8 cellular contexts compared by ENCODE assay signal in the genomic region with DNA sequence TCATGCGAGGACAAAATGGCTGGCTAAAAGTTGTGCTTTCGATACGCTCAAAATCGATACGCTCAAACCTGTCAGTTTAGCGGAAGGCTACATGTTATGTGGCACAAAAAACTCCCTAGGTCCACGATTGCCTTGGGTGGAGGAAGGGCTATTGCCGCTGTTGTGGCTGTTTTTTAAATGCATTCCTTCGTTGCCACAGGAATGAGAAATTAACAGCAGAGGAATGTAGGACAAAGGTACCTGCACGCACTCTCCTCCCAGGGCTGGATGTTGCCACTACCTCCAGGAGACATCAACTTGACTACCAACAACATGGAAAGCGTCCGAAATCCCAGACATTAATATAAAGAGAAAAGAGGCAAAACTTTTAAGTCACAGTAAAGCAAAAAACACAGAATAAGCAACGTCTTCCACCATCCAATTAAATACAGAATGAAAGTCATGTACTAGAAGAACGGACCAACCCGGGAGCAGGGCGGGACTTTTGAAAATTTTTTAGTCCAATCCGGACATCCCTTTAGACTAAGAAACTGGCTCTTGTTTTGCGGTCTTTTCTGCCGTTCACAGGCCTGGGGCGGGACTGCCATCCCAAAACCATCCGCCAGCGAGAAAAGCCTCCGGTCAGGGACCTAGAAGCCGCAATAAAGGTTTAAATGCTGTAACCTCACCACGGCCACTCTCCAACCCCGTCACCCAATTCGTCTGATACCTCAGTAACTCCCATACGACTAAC. TPM values are rescaled to one million over a fixed set of nuclear protein-coding genes. Genes with fewer than 3 reads are reported as not detected.
DNase-seq lines count a peak whose midpoint lies in the region; ATAC-seq and TF ChIP-seq lines count a peak whose summit lies in the region.

No MANE protein-coding gene starts in this region.

- peak; percentile 5 to 13 for TF ChIP-seq CTCF in fibroblast of lung (conservative IDR thresholded peaks at IDR 0.05 in 1 of 2, IDR thresholded peaks at IDR 0.05 in 1 of 2; ENCODE audit: low read depth in 1 of 2, low read length in 2 of 2)

- peaks cover 0 to 2% (median 0%) of the 10 kb centered on the region in 9 donors for H3K9me3 Mint-ChIP-seq in naive thymus-derived CD8-positive, alpha-beta T cell
- no peaks in the 10 kb centered on the region for H3K9me3 Mint-ChIP-seq in stimulated activated naive CD8-positive, alpha-beta T cell treated with anti-CD3 and anti-CD28 coated beads, Interleukin-15, Interleukin-2, amounts not matched to agents 100 ng/mL and 50 ng/mL, for 24 hours

- peak; percentile 87 for DNase-seq in DMS53 treated with DMSO at 0.1 percent for 48 hours (lab: John Stamatoyannopoulos, UW; ENCODE audit: unreplicated experiment)
- peak; percentile 97 for DNase-seq in KBM-7
- peak; percentile 64 to 65 for DNase-seq in activated T-helper 1 cell treated with anti-CD3 and anti-CD28 coated beads, Interleukin-2, amount 50 U/mL, for 16 hours (ENCODE audit: low read depth in 1 of 2, low spot score in 1 of 2)
- DNase-seq in fibroblast of lung (ENCODE audit: low read depth in 2 of 2) = peak; percentile 96 to 98
- DNase-seq in naive thymus-derived CD8-positive, alpha-beta T cell = peak; percentile 63 to 95 (median 87)

- peak overlapping the region; percentile 93 to 99 (median 96) for H3K4me3 Mint-ChIP-seq in naive thymus-derived CD8-positive, alpha-beta T cell
- H3K4me3 Mint-ChIP-seq in stimulated activated naive CD8-positive, alpha-beta T cell treated with anti-CD3 and anti-CD28 coated beads, Interleukin-15, Interleukin-2, amounts not matched to agents 100 ng/mL and 50 ng/mL, for 24 hours = peak overlapping the region; percentile 90

- peak; percentile 50 for ATAC-seq in GM21717 (IDR thresholded peaks at IDR 0.05; ENCODE audit: unreplicated experiment)
- ATAC-seq in naive thymus-derived CD8-positive, alpha-beta T cell = peak; percentile 65 to 70

- in situ Hi-C loops in KBM-7 (cut with MboI; ENCODE audit: low pct_unique_long_range_greater_than_20kb, low sequenced_read_pairs) = no loop called here

- no peaks in the 10 kb centered on the region for H3K36me3 ChIP-seq in fibroblast of lung (ENCODE audit: control insufficient read depth, insufficient read depth, low read length)

- H3K4me3 ChIP-seq in fibroblast of lung (replicated peaks in 1 of 4; ENCODE audit: control extremely low read depth in 1 of 4, insufficient read depth in 1 of 4, low read depth in 3 of 4, low read length in 4 of 4) = peak overlapping the region; percentile 47 to 80 (median 66)

- peaks cover 3% of the 10 kb centered on the region for H3K4me1 ChIP-seq in fibroblast of lung (ENCODE audit: control insufficient read depth, extremely low read depth, insufficient read depth, low read length)

- no peaks in the 10 kb centered on the region for H3K36me3 Mint-ChIP-seq in naive thymus-derived CD8-positive, alpha-beta T cell
- H3K36me3 Mint-ChIP-seq in stimulated activated naive CD8-positive, alpha-beta T cell treated with anti-CD3 and anti-CD28 coated beads, Interleukin-15, Interleukin-2, amounts not matched to agents 100 ng/mL and 50 ng/mL, for 24 hours (ENCODE audit: low read depth) = no peaks in the 10 kb centered on the region

- H3K27me3 Mint-ChIP-seq in naive thymus-derived CD8-positive, alpha-beta T cell = no peaks in the 10 kb centered on the region
- no peaks in the 10 kb centered on the region for H3K27me3 Mint-ChIP-seq in stimulated activated naive CD8-positive, alpha-beta T cell treated with anti-CD3 and anti-CD28 coated beads, Interleukin-15, Interleukin-2, amounts not matched to agents 100 ng/mL and 50 ng/mL, for 24 hours

- H3K79me2 ChIP-seq in fibroblast of lung (ENCODE audit: control insufficient read depth, insufficient read depth, low read length) = no peaks in the 10 kb centered on the region

- H4K20me1 ChIP-seq in fibroblast of lung (ENCODE audit: control insufficient read depth, extremely low read depth, insufficient read depth, low read length) = no peaks in the 10 kb centered on the region

- POLR2A ChIA-PET in naive thymus-derived CD8-positive, alpha-beta T cell (lab: Charles Lee) = interaction anchor here (0.6 to 16.2 kb wide), 30 partner anchors 10 to 1838 kb away, joined by 3 to 748 read pairs (median 5); partner anchors contain the start of gene HFE

- H3K9me3 ChIP-seq in fibroblast of lung (ENCODE audit: control insufficient read depth, insufficient read depth, low read depth, low read length) = no peaks in the 10 kb centered on the region

- peak overlapping the region; percentile 72 for H3K9ac ChIP-seq in fibroblast of lung (ENCODE audit: insufficient read depth, low read length)

- H3K27ac ChIP-seq in fibroblast of lung (ENCODE audit: insufficient read depth, low read length) = peak overlapping the region; percentile 81

- peak overlapping the region; percentile 60 for H3K4me2 ChIP-seq in fibroblast of lung (ENCODE audit: extremely low read depth, insufficient read depth, low read length)

- no peak overlapping the region for H2AFZ ChIP-seq in fibroblast of lung (ENCODE audit: low read length)

- peak overlapping the region; percentile 93 to 99 (median 99) for H3K27ac Mint-ChIP-seq in naive thymus-derived CD8-positive, alpha-beta T cell
- peak overlapping the region; percentile 99 for H3K27ac Mint-ChIP-seq in stimulated activated naive CD8-positive, alpha-beta T cell treated with anti-CD3 and anti-CD28 coated beads, Interleukin-15, Interleukin-2, amounts not matched to agents 100 ng/mL and 50 ng/mL, for 24 hours

- H3K4me1 Mint-ChIP-seq in naive thymus-derived CD8-positive, alpha-beta T cell = peaks cover 9 to 34% (median 21%) of the 10 kb centered on the region in 4 donors
- peaks cover 42% of the 10 kb centered on the region for H3K4me1 Mint-ChIP-seq in stimulated activated naive CD8-positive, alpha-beta T cell treated with anti-CD3 and anti-CD28 coated beads, Interleukin-15, Interleukin-2, amounts not matched to agents 100 ng/mL and 50 ng/mL, for 24 hours (ENCODE audit: low read depth)

- no peaks in the 10 kb centered on the region for H3K27me3 ChIP-seq in fibroblast of lung (ENCODE audit: control insufficient read depth, insufficient read depth, low read length)

TF ChIP-seq in PFSK-1, 5 proteins besides CTCF, POLR2A, EP300 and RAD21:
- peak; percentile 51; the same call in 1 of the 2 replicates for TF ChIP-seq TAF1 (IDR thresholded peaks at IDR 0.05; ENCODE audit: borderline replicate concordance, insufficient read depth, low read length)
- TF ChIP-seq FOXP2 (optimal IDR thresholded peaks at IDR 0.05; ENCODE audit: borderline replicate concordance, extremely low read depth, extremely low read length, insufficient read depth) = no peak
- TF ChIP-seq SIN3A (IDR thresholded peaks at IDR 0.05; ENCODE audit: borderline replicate concordance, insufficient read depth, low read length) = peak; percentile 92; the same call in 1 of the 2 replicates
- TF ChIP-seq, protein P1, sequence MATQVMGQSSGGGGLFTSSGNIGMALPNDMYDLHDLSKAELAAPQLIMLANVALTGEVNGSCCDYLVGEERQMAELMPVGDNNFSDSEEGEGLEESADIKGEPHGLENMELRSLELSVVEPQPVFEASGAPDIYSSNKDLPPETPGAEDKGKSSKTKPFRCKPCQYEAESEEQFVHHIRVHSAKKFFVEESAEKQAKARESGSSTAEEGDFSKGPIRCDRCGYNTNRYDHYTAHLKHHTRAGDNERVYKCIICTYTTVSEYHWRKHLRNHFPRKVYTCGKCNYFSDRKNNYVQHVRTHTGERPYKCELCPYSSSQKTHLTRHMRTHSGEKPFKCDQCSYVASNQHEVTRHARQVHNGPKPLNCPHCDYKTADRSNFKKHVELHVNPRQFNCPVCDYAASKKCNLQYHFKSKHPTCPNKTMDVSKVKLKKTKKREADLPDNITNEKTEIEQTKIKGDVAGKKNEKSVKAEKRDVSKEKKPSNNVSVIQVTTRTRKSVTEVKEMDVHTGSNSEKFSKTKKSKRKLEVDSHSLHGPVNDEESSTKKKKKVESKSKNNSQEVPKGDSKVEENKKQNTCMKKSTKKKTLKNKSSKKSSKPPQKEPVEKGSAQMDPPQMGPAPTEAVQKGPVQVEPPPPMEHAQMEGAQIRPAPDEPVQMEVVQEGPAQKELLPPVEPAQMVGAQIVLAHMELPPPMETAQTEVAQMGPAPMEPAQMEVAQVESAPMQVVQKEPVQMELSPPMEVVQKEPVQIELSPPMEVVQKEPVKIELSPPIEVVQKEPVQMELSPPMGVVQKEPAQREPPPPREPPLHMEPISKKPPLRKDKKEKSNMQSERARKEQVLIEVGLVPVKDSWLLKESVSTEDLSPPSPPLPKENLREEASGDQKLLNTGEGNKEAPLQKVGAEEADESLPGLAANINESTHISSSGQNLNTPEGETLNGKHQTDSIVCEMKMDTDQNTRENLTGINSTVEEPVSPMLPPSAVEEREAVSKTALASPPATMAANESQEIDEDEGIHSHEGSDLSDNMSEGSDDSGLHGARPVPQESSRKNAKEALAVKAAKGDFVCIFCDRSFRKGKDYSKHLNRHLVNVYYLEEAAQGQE (IDR thresholded peaks at IDR 0.05; ENCODE audit: insufficient read depth in 1 of 2, low read depth in 2 of 2, low read length in 2 of 2) = peak in 1 of 2 experiments; percentile 8; a peak in 1 of 4 replicates
- peak; percentile 98 for TF ChIP-seq POLR2AphosphoS5 (IDR thresholded peaks at IDR 0.05; ENCODE audit: low read depth, low read length)
TF ChIP-seq in PFSK-1: peak in this region for 4.

RNA-seq across cellular contexts. Expression of gene HFE, which starts 32.1 kb away (rescaled TPM):
- 1.8 TPM for polyA plus RNA-seq in PFSK-1 (2012; ENCODE audit: insufficient read length, low read depth)
- total RNA-seq in fibroblast of lung = 6.4 and 18.3 TPM in 2 replicates
- 22.1 and 22.3 TPM in 2 replicates for polyA plus RNA-seq in fibroblast of lung
- polyA plus RNA-seq in fibroblast of lung (2012) = 13.8 and 15.3 TPM in 2 replicates
- polyA minus RNA-seq in fibroblast of lung (ENCODE audit: low replicate concordance) = 8.7 and 32.6 TPM in 2 replicates
- total RNA-seq in naive thymus-derived CD8-positive, alpha-beta T cell = 1 to 10 TPM; 1.3 to 1.6 TPM
- 1 to 10 TPM in 2 of 3 donors, under 1 TPM in 1; 0.68 to 3.8 (median 1.8) TPM for polyA plus RNA-seq in naive thymus-derived CD8-positive, alpha-beta T cell

Comparison
In these comparisons a context has a peak if more than half of its experiments do, and no peak if none do; other contexts are left out.
1. Peak in every context shown above with its lines: DNase-seq, ATAC-seq, H3K4me3 ChIP-seq and H3K27ac ChIP-seq.